Comparison of ENCODE assay signal across 1 cellular context in the genomic region with DNA sequence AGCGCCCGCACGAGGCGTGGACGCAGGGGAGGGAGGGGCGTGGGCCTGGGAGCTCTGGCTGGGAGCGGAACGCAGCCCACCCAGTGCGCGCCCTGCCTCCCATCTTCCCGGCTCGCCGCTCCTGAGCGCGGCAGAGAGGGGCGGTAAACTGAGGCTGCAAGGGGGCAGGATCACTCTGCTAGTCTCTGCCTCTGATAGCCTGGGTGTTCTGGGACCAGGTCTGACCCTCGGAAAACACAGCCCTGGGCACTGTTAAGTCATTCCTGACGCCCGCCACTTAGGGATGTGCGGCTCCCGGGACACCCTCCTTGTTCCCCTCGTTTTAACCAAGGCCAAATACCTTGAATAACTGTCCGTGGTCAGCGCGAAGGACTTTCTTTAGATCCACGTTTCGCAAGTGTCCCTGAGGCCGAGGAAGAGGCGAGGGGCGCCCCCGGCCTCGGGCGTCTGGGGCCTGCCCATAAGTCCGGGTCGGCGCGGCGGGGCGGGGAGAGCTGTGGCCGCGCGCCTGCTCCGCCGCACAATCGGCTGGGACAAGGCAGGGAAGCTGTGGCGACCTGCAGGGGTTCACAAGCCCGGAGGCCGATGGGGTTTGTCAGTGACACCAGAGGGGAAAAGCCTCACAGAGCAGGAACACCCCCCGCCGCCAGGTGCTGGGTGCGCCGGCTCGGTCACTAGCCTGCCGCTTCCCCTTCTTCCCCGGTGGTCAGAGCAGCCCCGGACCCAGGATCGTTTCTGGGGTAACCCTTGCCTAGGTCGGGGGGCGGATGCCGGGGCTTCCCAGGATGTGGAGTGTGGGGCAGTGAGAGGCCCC.
TF ChIP-seq lines count a peak whose summit lies in the region.

No MANE protein-coding gene starts in this region.

TF ChIP-seq in IMR-90, 13 proteins besides CTCF, POLR2A, EP300 and RAD21 (continued from another document):
- TF ChIP-seq, protein P1, sequence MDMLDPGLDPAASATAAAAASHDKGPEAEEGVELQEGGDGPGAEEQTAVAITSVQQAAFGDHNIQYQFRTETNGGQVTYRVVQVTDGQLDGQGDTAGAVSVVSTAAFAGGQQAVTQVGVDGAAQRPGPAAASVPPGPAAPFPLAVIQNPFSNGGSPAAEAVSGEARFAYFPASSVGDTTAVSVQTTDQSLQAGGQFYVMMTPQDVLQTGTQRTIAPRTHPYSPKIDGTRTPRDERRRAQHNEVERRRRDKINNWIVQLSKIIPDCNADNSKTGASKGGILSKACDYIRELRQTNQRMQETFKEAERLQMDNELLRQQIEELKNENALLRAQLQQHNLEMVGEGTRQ (IDR thresholded peaks at IDR 0.05; ENCODE audit: low read depth, low read length), result no peak
- no peak for TF ChIP-seq RCOR1 (IDR thresholded peaks at IDR 0.05; ENCODE audit: insufficient replicate concordance, low read length)
- TF ChIP-seq RFX5 (IDR thresholded peaks at IDR 0.05; ENCODE audit: low read depth, low read length), result no peak
- TF ChIP-seq, protein P2, sequence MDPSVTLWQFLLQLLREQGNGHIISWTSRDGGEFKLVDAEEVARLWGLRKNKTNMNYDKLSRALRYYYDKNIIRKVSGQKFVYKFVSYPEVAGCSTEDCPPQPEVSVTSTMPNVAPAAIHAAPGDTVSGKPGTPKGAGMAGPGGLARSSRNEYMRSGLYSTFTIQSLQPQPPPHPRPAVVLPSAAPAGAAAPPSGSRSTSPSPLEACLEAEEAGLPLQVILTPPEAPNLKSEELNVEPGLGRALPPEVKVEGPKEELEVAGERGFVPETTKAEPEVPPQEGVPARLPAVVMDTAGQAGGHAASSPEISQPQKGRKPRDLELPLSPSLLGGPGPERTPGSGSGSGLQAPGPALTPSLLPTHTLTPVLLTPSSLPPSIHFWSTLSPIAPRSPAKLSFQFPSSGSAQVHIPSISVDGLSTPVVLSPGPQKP (IDR thresholded peaks at IDR 0.05; ENCODE audit: borderline replicate concordance, low read depth, low read length), result no peak
